In genomic region chr2:87567912-87568311, GRCh38 we compare ENCODE assay signal across 8 cellular contexts.
DNase-seq lines count a peak whose midpoint lies in the region; ATAC-seq, FAIRE-seq and TF ChIP-seq lines count a peak whose summit lies in the region.
"Not testable (repeated sequence)": the region's sequence is repeated elsewhere in the genome, so short reads cannot be mapped to it uniquely, and the experiment has no call there.

No MANE protein-coding gene starts in this region.

- 98% methylated on average over 2 of the region's 3 CpGs for WGBS in A549 (ENCODE audit: missing lambda C conversion rate)
- WGBS in K562 (ENCODE audit: insufficient coverage, low coverage, missing lambda C conversion rate): 82% methylated on average over 2 of the region's 3 CpGs
- 100% methylated on average over 3 of the region's 3 CpGs for WGBS in HepG2 (ENCODE audit: low lambda C conversion rate)

- not testable (repeated sequence) for H3K79me2 ChIP-seq in K562 (ENCODE audit: control insufficient read depth, insufficient read depth, low read length); endothelial cell of umbilical vein (ENCODE audit: control insufficient read depth, insufficient read depth, low read length); keratinocyte (ENCODE audit: control insufficient read depth, insufficient read depth, low read length); HepG2 (ENCODE audit: insufficient read depth, low read length)

- not testable (repeated sequence) for FAIRE-seq in A549 (lab: Jason Lieb, UNC); K562 (lab: Jason Lieb, UNC)
- FAIRE-seq in endothelial cell of umbilical vein (lab: Jason Lieb, UNC) (peak; percentile 69), keratinocyte (lab: Jason Lieb, UNC) (peak; percentile 5), HepG2 (lab: Jason Lieb, UNC) (peak; percentile 32)

- H2AFZ ChIP-seq in K562 (ENCODE audit: low read depth, low read length); endothelial cell of umbilical vein (ENCODE audit: low read depth, low read length); keratinocyte (ENCODE audit: control insufficient read depth, low read length); HepG2 (ENCODE audit: low read length): not testable (repeated sequence)

- not testable (repeated sequence) for H3K27me3 Mint-ChIP-seq in stimulated activated memory B cell treated with anti-CD40 and anti-IgM and Interleukin-4, amounts not matched to agents 10 μg/mL and 1 μg/mL and 100 μg/mL, for 72 hours

- intact Hi-C loops in K562 (cut with micrococcal nuclease); endothelial cell of umbilical vein (cut with micrococcal nuclease); HepG2 (cut with micrococcal nuclease; ENCODE audit: unreplicated experiment): not testable (repeated sequence)

- H3K4me2 ChIP-seq in A549; K562 (ENCODE audit: insufficient read depth, low read length); endothelial cell of umbilical vein (ENCODE audit: insufficient read depth, low read length); keratinocyte (ENCODE audit: control insufficient read depth, extremely low read depth, insufficient read depth, low read depth, low read length); HepG2 (ENCODE audit: low read depth, low read length): not testable (repeated sequence)

- not testable (repeated sequence) for H3K4me1 ChIP-seq in A549; K562 (replicated peaks in 1 of 2; ENCODE audit: control insufficient read depth in 2 of 2, insufficient read depth in 2 of 2, low read length in 2 of 2); endothelial cell of umbilical vein (ENCODE audit: control insufficient read depth, extremely low read depth, insufficient read depth, low read length); keratinocyte (ENCODE audit: control insufficient read depth, extremely low read depth, insufficient read depth, low read length); HepG2 (ENCODE audit: insufficient read depth, low read length)
- peaks cover 9 to 13% of the 10 kb centered on the region in 2 experiments for H3K4me1 ChIP-seq in neutrophil (ENCODE audit: control insufficient read depth in 1 of 2, insufficient read depth in 1 of 2, low read depth in 1 of 2, low read length in 1 of 2)

- TF ChIP-seq POLR2A in A549 (IDR thresholded peaks at IDR 0.05; ENCODE audit: low read length); K562 (conservative IDR thresholded peaks at IDR 0.05); endothelial cell of umbilical vein (IDR thresholded peaks at IDR 0.05; ENCODE audit: low read depth, low read length); HepG2 (IDR thresholded peaks at IDR 0.05; ENCODE audit: insufficient read depth in 1 of 2, low read depth in 2 of 2, low read length in 2 of 2): not testable (repeated sequence)

- not testable (repeated sequence) for H3K9ac ChIP-seq in K562 (ENCODE audit: insufficient read depth in 1 of 2, low read depth in 2 of 2, low read length in 2 of 2); endothelial cell of umbilical vein (replicated peaks; ENCODE audit: extremely low read depth, insufficient read depth, low read length); keratinocyte (ENCODE audit: control insufficient read depth, extremely low read depth, insufficient read depth, low read length); HepG2 (ENCODE audit: insufficient read depth, low read depth, low read length)

- not testable (repeated sequence) for TF ChIP-seq EP300 in A549 (IDR thresholded peaks at IDR 0.05); K562 (IDR thresholded peaks at IDR 0.05; ENCODE audit: low read length); HepG2 (IDR thresholded peaks at IDR 0.05; ENCODE audit: low read depth in 2 of 2, low read length in 2 of 2); HepG2 (CRISPR knock-in tag; IDR thresholded peaks at IDR 0.05; ENCODE audit: borderline replicate concordance)

- not testable (repeated sequence) for H3K4me1 Mint-ChIP-seq in stimulated activated memory B cell treated with anti-CD40 and anti-IgM and Interleukin-4, amounts not matched to agents 10 μg/mL and 1 μg/mL and 100 μg/mL, for 72 hours

- not testable (repeated sequence) for H4K20me1 ChIP-seq in K562 (replicated peaks; ENCODE audit: control insufficient read depth, insufficient read depth, low read length); endothelial cell of umbilical vein (replicated peaks; ENCODE audit: control insufficient read depth, extremely low read depth, insufficient read depth, low read length); keratinocyte (ENCODE audit: control insufficient read depth, extremely low read depth, insufficient read depth, low read length); HepG2 (ENCODE audit: insufficient read depth, low read length)

- DNase-seq in A549 (ENCODE audit: low read depth in 1 of 2, low spot score in 1 of 2); HL-60 (ENCODE audit: low read depth in 1 of 2, low spot score in 1 of 2); K562 (ENCODE audit: extremely low read depth in 1 of 4, low spot score in 3 of 4); endothelial cell of umbilical vein (ENCODE audit: low read depth, low spot score); keratinocyte (ENCODE audit: low read depth, low spot score); HepG2 (ENCODE audit: low spot score): not testable (repeated sequence)

- not testable (repeated sequence) for H3K9me3 ChIP-seq in A549; K562 (replicated peaks; ENCODE audit: control insufficient read depth, insufficient read depth, low read depth, low read length); endothelial cell of umbilical vein (replicated peaks; ENCODE audit: control insufficient read depth, insufficient read depth, low read length); keratinocyte (ENCODE audit: control insufficient read depth, low read depth, low read length); HepG2 (ENCODE audit: low read length); neutrophil

- peak overlapping the region; percentile 53 for H3K27ac Mint-ChIP-seq in stimulated activated memory B cell treated with anti-CD40 and anti-IgM and Interleukin-4, amounts not matched to agents 10 μg/mL and 1 μg/mL and 100 μg/mL, for 72 hours

- not testable (repeated sequence) for TF ChIP-seq CTCF in A549 (IDR thresholded peaks at IDR 0.05); HL-60 (IDR thresholded peaks at IDR 0.05; ENCODE audit: insufficient read depth, low read length); K562 (IDR thresholded peaks at IDR 0.05 in 2 of 3, conservative IDR thresholded peaks at IDR 0.05 in 1 of 3; ENCODE audit: insufficient read depth in 2 of 3, low read depth in 1 of 3, low read length in 3 of 3); endothelial cell of umbilical vein (IDR thresholded peaks at IDR 0.05; ENCODE audit: extremely low read depth in 1 of 2, insufficient read depth in 1 of 2, low read depth in 1 of 2, low read length in 2 of 2); keratinocyte (optimal IDR thresholded peaks at IDR 0.05 in 1 of 3, IDR thresholded peaks at IDR 0.05 in 1 of 3, conservative IDR thresholded peaks at IDR 0.05 in 1 of 3; ENCODE audit: extremely low read depth in 1 of 3, insufficient read depth in 2 of 3, low read length in 3 of 3); HepG2 (CRISPR knock-in tag; IDR thresholded peaks at IDR 0.05); neutrophil (IDR thresholded peaks at IDR 0.05)

- BruUV-seq in K562 (replicated peaks; lab: Mats Ljungman, UMichigan); endothelial cell of umbilical vein (replicated peaks; lab: Mats Ljungman, UMichigan); HepG2 (replicated peaks; lab: Mats Ljungman, UMichigan): not testable (repeated sequence)

- not testable (repeated sequence) for H3K4me3 ChIP-seq in A549; HL-60 (replicated peaks; ENCODE audit: insufficient read depth, low read length); K562; endothelial cell of umbilical vein (replicated peaks in 1 of 3; ENCODE audit: insufficient read depth in 1 of 3, low read depth in 1 of 3, low read length in 3 of 3); keratinocyte (ENCODE audit: control insufficient read depth in 2 of 3, extremely low read depth in 1 of 3, insufficient read depth in 2 of 3, low read depth in 1 of 3, low read length in 3 of 3); HepG2 (replicated peaks in 1 of 3; ENCODE audit: insufficient read depth in 1 of 3, low read depth in 2 of 3, low read length in 3 of 3); neutrophil (ENCODE audit: low read depth in 1 of 2, low read length in 1 of 2)

- not testable (repeated sequence) for ATAC-seq in A549; K562; HepG2; stimulated activated memory B cell treated with anti-CD40 and anti-IgM and Interleukin-4, amounts not matched to agents 10 μg/mL and 1 μg/mL and 100 μg/mL, for 72 hours

- not testable (repeated sequence) for H3K9me3 Mint-ChIP-seq in stimulated activated memory B cell treated with anti-CD40 and anti-IgM and Interleukin-4, amounts not matched to agents 10 μg/mL and 1 μg/mL and 100 μg/mL, for 72 hours

- not testable (repeated sequence) for H3K4me3 Mint-ChIP-seq in stimulated activated memory B cell treated with anti-CD40 and anti-IgM and Interleukin-4, amounts not matched to agents 10 μg/mL and 1 μg/mL and 100 μg/mL, for 72 hours

- H3K27me3 ChIP-seq in HL-60 (ENCODE audit: insufficient read depth, poor library complexity, severe bottlenecking); K562 (ENCODE audit: control insufficient read depth in 2 of 2, insufficient read depth in 2 of 2, low read length in 2 of 2); endothelial cell of umbilical vein (ENCODE audit: control insufficient read depth in 2 of 2, insufficient read depth in 2 of 2, low read length in 2 of 2); keratinocyte (ENCODE audit: control insufficient read depth, extremely low read depth, insufficient read depth, low read length); HepG2 (ENCODE audit: control insufficient read depth in 1 of 2, insufficient read depth in 2 of 2, low read length in 2 of 2); neutrophil: not testable (repeated sequence)

- H3K36me3 ChIP-seq in K562 (ENCODE audit: control insufficient read depth, insufficient read depth, low read length); endothelial cell of umbilical vein (ENCODE audit: control insufficient read depth in 2 of 2, extremely low read depth in 1 of 2, insufficient read depth in 2 of 2, low read length in 2 of 2); keratinocyte (ENCODE audit: control insufficient read depth in 2 of 2, extremely low read depth in 1 of 2, insufficient read depth in 2 of 2, low read length in 2 of 2); HepG2 (replicated peaks in 1 of 2; ENCODE audit: control insufficient read depth in 1 of 2, insufficient read depth in 2 of 2, low read length in 2 of 2); neutrophil: not testable (repeated sequence)

- CTCF ChIA-PET in A549 (lab: Yijun Ruan, JAX); K562 (lab: Yijun Ruan, JAX; ENCODE audit: low intra/inter-chr PET ratio); endothelial cell of umbilical vein (lab: Charles Lee); HepG2 (lab: Yijun Ruan, JAX; ENCODE audit: low intra/inter-chr PET ratio, low total read pairs): not testable (repeated sequence)

- H3K9me1 ChIP-seq in K562 (ENCODE audit: control insufficient read depth, insufficient read depth, low read length); endothelial cell of umbilical vein (replicated peaks; ENCODE audit: control insufficient read depth, extremely low read depth, insufficient read depth, low read length); keratinocyte (ENCODE audit: control insufficient read depth, extremely low read depth, insufficient read depth, low read length): not testable (repeated sequence)

- dilution Hi-C loops in endothelial cell of umbilical vein (cut with MboI; ENCODE audit: extremely low pct_ligation_motif_present, low sequenced_read_pairs); keratinocyte (cut with MboI; ENCODE audit: extremely low pct_ligation_motif_present, low sequenced_read_pairs): not testable (repeated sequence)

- POLR2A ChIA-PET in A549 (lab: Yijun Ruan, JAX); K562 (lab: Yijun Ruan, JAX); endothelial cell of umbilical vein (lab: Charles Lee); HepG2 (lab: Yijun Ruan, JAX): not testable (repeated sequence)

- in situ Hi-C loops in K562 (cut with MboI); HepG2 (cut with HindIII; ENCODE audit: extremely low pct_ligation_motif_present, low pct_unique_long_range_greater_than_20kb): not testable (repeated sequence)

- H3K36me3 Mint-ChIP-seq in stimulated activated memory B cell treated with anti-CD40 and anti-IgM and Interleukin-4, amounts not matched to agents 10 μg/mL and 1 μg/mL and 100 μg/mL, for 72 hours: not testable (repeated sequence)

- H3K27ac ChIP-seq in A549; K562 (ENCODE audit: extremely low read depth, low read depth, low read length); endothelial cell of umbilical vein (ENCODE audit: insufficient read depth, low read depth, low read length); keratinocyte (ENCODE audit: control insufficient read depth, insufficient read depth, low read length); HepG2 (ENCODE audit: extremely low read length, insufficient read depth, low read length): not testable (repeated sequence)
- peak overlapping the region; percentile 28; the same call in 1 of the 2 replicates for H3K27ac ChIP-seq in HL-60 (replicated peaks)
- peak overlapping the region; percentile 68 for H3K27ac ChIP-seq in neutrophil

- not testable (repeated sequence) for TF ChIP-seq RAD21 in A549 (conservative IDR thresholded peaks at IDR 0.05 in 1 of 2, IDR thresholded peaks at IDR 0.05 in 1 of 2); K562 (CRISPR knock-in tag; conservative IDR thresholded peaks at IDR 0.05 in 1 of 2, IDR thresholded peaks at IDR 0.05 in 1 of 2); HepG2 (CRISPR knock-in tag; IDR thresholded peaks at IDR 0.05)
